Comparison of ENCODE assay signal across 10 cellular contexts in the genomic region with DNA sequence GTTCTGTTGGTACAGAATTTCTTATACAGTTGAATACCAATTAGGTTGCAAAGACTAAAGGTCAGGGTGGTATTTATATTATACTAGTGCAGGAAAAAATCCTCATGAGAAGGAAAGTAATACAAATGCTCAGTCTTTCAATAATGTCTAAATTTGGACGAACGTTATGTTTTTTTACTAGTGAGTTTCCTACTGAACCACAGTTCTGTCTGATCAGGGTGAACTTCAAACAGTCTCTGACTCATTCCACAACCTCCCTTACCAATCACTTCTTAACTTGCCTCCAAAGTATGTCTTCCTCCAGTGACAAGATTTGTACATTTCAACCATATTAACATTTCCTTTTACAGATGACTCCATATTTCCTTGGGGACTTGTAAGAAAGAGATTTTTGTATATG. TPM values are rescaled to one million over a fixed set of nuclear protein-coding genes. Genes with fewer than 3 reads are reported as not detected.
DNase-seq lines count a peak whose midpoint lies in the region; ATAC-seq and TF ChIP-seq lines count a peak whose summit lies in the region.
"Had no signal": no experiment of that assay in that cellular context is flagged by ENCODE, and none has a peak within 500 bp of the region (broad histone marks: within the 10 kb centered on the region; RNA-seq: fewer than 3 reads in every experiment).

No MANE protein-coding gene starts in this region.

- H3K27me3 Mint-ChIP-seq in activated CD8-positive, alpha-beta memory T cell treated with anti-CD3 and anti-CD28 coated beads, Interleukin-2, amount 10 ng/mL, durations not matched to agents 7 days and 5 days = peaks cover 19% of the 10 kb centered on the region

- H3K9ac ChIP-seq in smooth muscle cell (ENCODE audit: low read depth) = no peak overlapping the region

- peak overlapping the region; percentile 46 for H3K4me2 ChIP-seq in smooth muscle cell

- H4K20me1 ChIP-seq in smooth muscle cell (ENCODE audit: low read depth) = no peaks in the 10 kb centered on the region

- no peak overlapping the region for H2AFZ ChIP-seq in smooth muscle cell (ENCODE audit: low read depth)

- no peaks in the 10 kb centered on the region for H3K27me3 ChIP-seq in smooth muscle cell (ENCODE audit: low read depth)
- H3K27me3 ChIP-seq: cardiac muscle cell had no signal

- H3K4me1 ChIP-seq in smooth muscle cell (ENCODE audit: low read depth) = peaks cover 30% of the 10 kb centered on the region

- peaks cover 5% of the 10 kb centered on the region for H3K36me3 Mint-ChIP-seq in activated CD8-positive, alpha-beta memory T cell treated with anti-CD3 and anti-CD28 coated beads, Interleukin-2, amount 10 ng/mL, durations not matched to agents 7 days and 5 days

- CTCF ChIA-PET in activated CD8-positive, alpha-beta memory T cell treated with anti-CD3 and anti-CD28 coated beads, Interleukin-2, amount 10 ng/mL, durations not matched to agents 7 days and 5 days (lab: Charles Lee) = no interaction called here

- H3K9me3 ChIP-seq in smooth muscle cell (replicated peaks; ENCODE audit: low read depth) = no peaks in the 10 kb centered on the region

- H3F3A ChIP-seq in smooth muscle cell (ENCODE audit: low read depth) = peaks cover 23% of the 10 kb centered on the region

- 21% methylated on average over 2 of the region's 2 CpGs for WGBS in smooth muscle cell (ENCODE audit: low lambda C conversion rate)
- 71 to 82% methylated on average over 2 of the region's 2 CpGs for WGBS in lower leg skin, 2 donors

- H3K4me3 ChIP-seq in smooth muscle cell (no peak overlapping the region), lower leg skin (ENCODE audit: low read depth, poor library complexity, severe bottlenecking) (no peak overlapping the region)
- H3K4me3 ChIP-seq: cardiac muscle cell had no signal

- peak; percentile 95 for ATAC-seq in activated CD8-positive, alpha-beta memory T cell treated with anti-CD3 and anti-CD28 coated beads, Interleukin-2, amount 10 ng/mL, durations not matched to agents 7 days and 5 days
- peak; percentile 94 for ATAC-seq in HG02798 (IDR thresholded peaks at IDR 0.05; ENCODE audit: poor library complexity, unreplicated experiment)
- ATAC-seq: left lobe of liver had no signal

- TF ChIP-seq CTCF in smooth muscle cell (IDR thresholded peaks at IDR 0.05; ENCODE audit: borderline replicate concordance, insufficient read depth, poor library complexity, severe bottlenecking) (no peak), lower leg skin (IDR thresholded peaks at IDR 0.05) (no peak)

- peaks cover 17% of the 10 kb centered on the region for H3K4me1 Mint-ChIP-seq in activated CD8-positive, alpha-beta memory T cell treated with anti-CD3 and anti-CD28 coated beads, Interleukin-2, amount 10 ng/mL, durations not matched to agents 7 days and 5 days

- no peaks in the 10 kb centered on the region for H3K36me3 ChIP-seq in smooth muscle cell (ENCODE audit: low read depth)
- H3K36me3 ChIP-seq: cardiac muscle cell had no signal

- H3K4me3 Mint-ChIP-seq in activated CD8-positive, alpha-beta memory T cell treated with anti-CD3 and anti-CD28 coated beads, Interleukin-2, amount 10 ng/mL, durations not matched to agents 7 days and 5 days = no peak overlapping the region

- peaks cover 1% of the 10 kb centered on the region for H3K9me3 Mint-ChIP-seq in activated CD8-positive, alpha-beta memory T cell treated with anti-CD3 and anti-CD28 coated beads, Interleukin-2, amount 10 ng/mL, durations not matched to agents 7 days and 5 days (ENCODE audit: low read depth)

- intact Hi-C loops in lower leg skin (cut with DNase I; ENCODE audit: low total_unique reads) = no loop called here

- no peaks in the 10 kb centered on the region for H3K79me2 ChIP-seq in smooth muscle cell (ENCODE audit: low read depth)

- TF ChIP-seq POLR2A in lower leg skin (IDR thresholded peaks at IDR 0.05) = no peak

- no peak overlapping the region for H3K27ac Mint-ChIP-seq in activated CD8-positive, alpha-beta memory T cell treated with anti-CD3 and anti-CD28 coated beads, Interleukin-2, amount 10 ng/mL, durations not matched to agents 7 days and 5 days

- H3K27ac ChIP-seq in smooth muscle cell (ENCODE audit: low read depth) = peak overlapping the region; percentile 60
- H3K27ac ChIP-seq: cardiac muscle cell had no signal

- DNase-seq in activated CD8-positive, alpha-beta memory T cell treated with anti-CD3 and anti-CD28 coated beads, Interleukin-2, amount 10 ng/mL, durations not matched to agents 7 days and 5 days = no peak
- DNase-seq in activated CD8-positive, alpha-beta memory T cell treated with anti-CD3 and anti-CD28 coated beads, Interleukin-2, amount 50 U/mL, for 4 hours = no peak
- DNase-seq in NOMO-1 treated with DMSO at 0.1 percent for 48 hours (lab: John Stamatoyannopoulos, UW; ENCODE audit: unreplicated experiment) = peak; percentile 70
- DNase-seq in smooth muscle cell (lab: John Stamatoyannopoulos, UW; ENCODE audit: unreplicated experiment) = no peak
- no peak for DNase-seq in stimulated activated naive CD4-positive, alpha-beta T cell treated with Interleukin-2 at 50 U/mL for 16 hours (lab: John Stamatoyannopoulos, UW)
- DNase-seq in lower leg skin (ENCODE audit: low spot score in 2 of 2) = no peak
- no peak for DNase-seq in stimulated activated CD4-positive, alpha-beta T cell treated with anti-CD3 and anti-CD28 coated beads, Interleukin-1b, Interleukin-23, amount 100 ng/mL, for 48 hours

RNA-seq across cellular contexts. Expression of a gene that starts 3.4 kb away (rescaled TPM):
- total RNA-seq in activated CD8-positive, alpha-beta memory T cell treated with anti-CD3 and anti-CD28 coated beads, Interleukin-2, amount 10 ng/mL, durations not matched to agents 7 days and 5 days = not detected
- total RNA-seq in smooth muscle cell = not detected in 2 replicates
- polyA plus RNA-seq in smooth muscle cell = not detected in 2 replicates
- not detected for total RNA-seq in lower leg skin
- total RNA-seq: cardiac muscle cell, left lobe of liver had no signal
- polyA plus RNA-seq: cardiac muscle cell had no signal

RNA-seq across cellular contexts. Expression of a gene that starts 36.3 kb away (rescaled TPM):
- 1 to 10 TPM; 2.0 to 3.4 TPM for total RNA-seq in activated CD8-positive, alpha-beta memory T cell treated with anti-CD3 and anti-CD28 coated beads, Interleukin-2, amount 10 ng/mL, durations not matched to agents 7 days and 5 days
- total RNA-seq in smooth muscle cell = 33.8 and 36.1 TPM in 2 replicates
- polyA plus RNA-seq in smooth muscle cell = 15.2 and 15.6 TPM in 2 replicates
- 10 to 100 TPM; 26.4 to 55.8 (median 48.7) TPM for total RNA-seq in lower leg skin
